ENCODE assay signal across 2 cellular contexts in the genomic region with DNA sequence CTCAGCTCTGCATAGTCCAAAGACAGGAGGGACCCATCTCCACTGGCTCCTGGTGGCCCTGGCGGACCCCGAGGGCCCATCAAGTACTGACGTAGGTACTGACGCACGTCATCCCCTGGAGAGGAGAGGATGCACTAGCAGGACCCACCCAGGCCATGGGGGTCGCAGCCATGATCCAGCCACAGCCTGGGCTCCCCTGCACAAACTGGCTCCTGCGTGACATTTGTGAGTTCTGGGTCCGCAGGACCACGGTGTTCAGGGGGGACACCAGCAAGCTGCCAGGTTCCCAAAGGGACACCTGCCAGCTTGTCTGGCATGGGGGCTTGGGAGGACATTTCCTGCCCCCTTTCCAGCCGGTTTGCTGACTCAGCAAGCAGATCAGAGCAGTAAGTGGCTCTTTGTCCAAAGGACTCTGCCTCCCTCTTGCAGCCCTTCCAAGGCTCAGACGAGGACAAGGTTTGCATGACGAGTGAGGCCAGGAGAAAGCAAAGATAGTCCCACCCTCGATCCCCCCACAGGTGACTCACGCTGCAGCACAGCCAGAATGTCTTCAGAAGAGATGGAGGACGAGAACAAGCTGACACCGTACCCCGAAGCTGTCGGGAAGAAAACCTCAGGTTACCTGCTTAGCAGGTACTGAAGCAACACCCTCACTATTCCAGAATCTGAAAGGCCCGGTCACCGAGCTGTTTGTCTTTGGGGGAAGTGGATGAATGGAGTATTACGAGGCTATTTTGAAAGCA.
TF ChIP-seq lines count a peak whose summit lies in the region.

No MANE protein-coding gene starts in this region.

TF ChIP-seq in HEK293, 187 proteins besides CTCF, POLR2A, EP300 and RAD21:
- TF ChIP-seq MEIS1 (CRISPR knock-in tag; IDR thresholded peaks at IDR 0.05; ENCODE audit: borderline replicate concordance) (no peak), ZNF214 (tag by site-specific recombination; IDR thresholded peaks at IDR 0.05; ENCODE audit: borderline replicate concordance) (no peak), ZNF354C (tag by site-specific recombination; IDR thresholded peaks at IDR 0.05; ENCODE audit: borderline replicate concordance, low read depth) (no peak), HOXD13 (CRISPR knock-in tag; IDR thresholded peaks at IDR 0.05; ENCODE audit: borderline replicate concordance) (no peak), ZNF394 (tag by site-specific recombination; IDR thresholded peaks at IDR 0.05; ENCODE audit: borderline replicate concordance) (no peak), ZSCAN23 (tag by site-specific recombination; IDR thresholded peaks at IDR 0.05) (no peak)
- TF ChIP-seq, protein P1, sequence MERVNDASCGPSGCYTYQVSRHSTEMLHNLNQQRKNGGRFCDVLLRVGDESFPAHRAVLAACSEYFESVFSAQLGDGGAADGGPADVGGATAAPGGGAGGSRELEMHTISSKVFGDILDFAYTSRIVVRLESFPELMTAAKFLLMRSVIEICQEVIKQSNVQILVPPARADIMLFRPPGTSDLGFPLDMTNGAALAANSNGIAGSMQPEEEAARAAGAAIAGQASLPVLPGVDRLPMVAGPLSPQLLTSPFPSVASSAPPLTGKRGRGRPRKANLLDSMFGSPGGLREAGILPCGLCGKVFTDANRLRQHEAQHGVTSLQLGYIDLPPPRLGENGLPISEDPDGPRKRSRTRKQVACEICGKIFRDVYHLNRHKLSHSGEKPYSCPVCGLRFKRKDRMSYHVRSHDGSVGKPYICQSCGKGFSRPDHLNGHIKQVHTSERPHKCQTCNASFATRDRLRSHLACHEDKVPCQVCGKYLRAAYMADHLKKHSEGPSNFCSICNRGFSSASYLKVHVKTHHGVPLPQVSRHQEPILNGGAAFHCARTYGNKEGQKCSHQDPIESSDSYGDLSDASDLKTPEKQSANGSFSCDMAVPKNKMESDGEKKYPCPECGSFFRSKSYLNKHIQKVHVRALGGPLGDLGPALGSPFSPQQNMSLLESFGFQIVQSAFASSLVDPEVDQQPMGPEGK (tag by site-specific recombination; IDR thresholded peaks at IDR 0.05): peak; percentile 0; the same call in 1 of the 2 replicates
- TF ChIP-seq, protein P2, sequence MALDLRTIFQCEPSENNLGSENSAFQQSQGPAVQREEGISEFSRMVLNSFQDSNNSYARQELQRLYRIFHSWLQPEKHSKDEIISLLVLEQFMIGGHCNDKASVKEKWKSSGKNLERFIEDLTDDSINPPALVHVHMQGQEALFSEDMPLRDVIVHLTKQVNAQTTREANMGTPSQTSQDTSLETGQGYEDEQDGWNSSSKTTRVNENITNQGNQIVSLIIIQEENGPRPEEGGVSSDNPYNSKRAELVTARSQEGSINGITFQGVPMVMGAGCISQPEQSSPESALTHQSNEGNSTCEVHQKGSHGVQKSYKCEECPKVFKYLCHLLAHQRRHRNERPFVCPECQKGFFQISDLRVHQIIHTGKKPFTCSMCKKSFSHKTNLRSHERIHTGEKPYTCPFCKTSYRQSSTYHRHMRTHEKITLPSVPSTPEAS (tag by site-specific recombination; IDR thresholded peaks at IDR 0.05): no peak

TF ChIP-seq in H1, 55 proteins besides CTCF, POLR2A, EP300 and RAD21:
- TF ChIP-seq RNF2 (IDR thresholded peaks at IDR 0.05; ENCODE audit: borderline replicate concordance, low read depth, low read length, missing control alignments, poor library complexity, severe bottlenecking) (no peak), SIN3A (conservative IDR thresholded peaks at IDR 0.05 in 1 of 2, IDR thresholded peaks at IDR 0.05 in 1 of 2; ENCODE audit: low read depth in 1 of 2, low read length in 2 of 2) (no peak), RFX5 (IDR thresholded peaks at IDR 0.05; ENCODE audit: borderline replicate concordance, low read depth, low read length) (no peak), MAFK (IDR thresholded peaks at IDR 0.05; ENCODE audit: low read depth, low read length) (peak; percentile 83), POU5F1 (IDR thresholded peaks at IDR 0.05; ENCODE audit: low read depth, low read length) (no peak)
- TF ChIP-seq, protein P3, sequence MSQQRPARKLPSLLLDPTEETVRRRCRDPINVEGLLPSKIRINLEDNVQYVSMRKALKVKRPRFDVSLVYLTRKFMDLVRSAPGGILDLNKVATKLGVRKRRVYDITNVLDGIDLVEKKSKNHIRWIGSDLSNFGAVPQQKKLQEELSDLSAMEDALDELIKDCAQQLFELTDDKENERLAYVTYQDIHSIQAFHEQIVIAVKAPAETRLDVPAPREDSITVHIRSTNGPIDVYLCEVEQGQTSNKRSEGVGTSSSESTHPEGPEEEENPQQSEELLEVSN (IDR thresholded peaks at IDR 0.05): no peak
